ENCODE assay signal across 8 cellular contexts in genomic region chr11:35145249-35145648, GRCh38. TPM values are rescaled to one million over a fixed set of nuclear protein-coding genes. Genes with fewer than 3 reads are reported as not detected.
A peak's percentile ranks its signal among the peaks of the same experiment; 100 is the strongest.
DNase-seq lines count a peak whose midpoint lies in the region; ATAC-seq and TF ChIP-seq lines count a peak whose summit lies in the region.

No MANE protein-coding gene starts in this region.

- H3K9ac ChIP-seq in Loucy (ENCODE audit: low read depth, low read length, poor library complexity, severe bottlenecking) = peak overlapping the region; percentile 99

- peaks cover 93% of the 10 kb centered on the region for H3K4me1 Mint-ChIP-seq in central memory CD8-positive, alpha-beta T cell

- no peaks in the 10 kb centered on the region for H3K27me3 ChIP-seq in Loucy (ENCODE audit: insufficient read depth, low read length, poor library complexity, severe bottlenecking)
- H3K27me3 ChIP-seq in thymus (ENCODE audit: control insufficient read depth, insufficient read depth) = no peaks in the 10 kb centered on the region
- H3K27me3 ChIP-seq in right cardiac atrium (ENCODE audit: control insufficient read depth, insufficient read depth) = no peaks in the 10 kb centered on the region

- DNase-seq in NCI-H146 (lab: John Stamatoyannopoulos, UW) (peak; percentile 2), NCI-H146 treated with DMSO at 0.1 percent for 48 hours (lab: John Stamatoyannopoulos, UW; ENCODE audit: unreplicated experiment) (no peak), right cardiac atrium (no peak), NCI-H2227 (lab: John Stamatoyannopoulos, UW; ENCODE audit: unreplicated experiment) (no peak)
- no peak for DNase-seq in central memory CD8-positive, alpha-beta T cell (ENCODE audit: low spot score in 2 of 2)

- H3K27ac ChIP-seq in thymus (ENCODE audit: low read depth) = peak overlapping the region; percentile 39
- H3K27ac ChIP-seq in right cardiac atrium (ENCODE audit: low read length) = no peak overlapping the region

- H3F3A ChIP-seq in Loucy (ENCODE audit: low read depth) = no peaks in the 10 kb centered on the region

- H3K9me3 ChIP-seq in Loucy (ENCODE audit: insufficient read depth, low read depth, low read length) (no peaks in the 10 kb centered on the region), thymus (ENCODE audit: control insufficient read depth) (no peaks in the 10 kb centered on the region), right cardiac atrium (ENCODE audit: control insufficient read depth, low read length) (no peaks in the 10 kb centered on the region)

- ATAC-seq in GM21723 (IDR thresholded peaks at IDR 0.05; ENCODE audit: unreplicated experiment) (peak; percentile 56), right cardiac atrium (no peak)
- no peak for ATAC-seq in central memory CD8-positive, alpha-beta T cell (replicated peaks; ENCODE audit: extremely low read depth, poor library complexity, severe bottlenecking)

- H3K36me3 ChIP-seq in Loucy (ENCODE audit: insufficient read depth, low read length) = no peaks in the 10 kb centered on the region
- H3K36me3 ChIP-seq in thymus (ENCODE audit: control insufficient read depth, insufficient read depth) = no peaks in the 10 kb centered on the region

- peak overlapping the region; percentile 97 for H3K4me2 ChIP-seq in Loucy (ENCODE audit: low read depth, low read length, poor library complexity, severe bottlenecking)

- peaks cover 85% of the 10 kb centered on the region for H3K36me3 Mint-ChIP-seq in central memory CD8-positive, alpha-beta T cell (ENCODE audit: insufficient read depth)

- no peaks in the 10 kb centered on the region for H3K9me2 ChIP-seq in Loucy (replicated peaks; ENCODE audit: low read depth, low read length)

- WGBS in thymus = 97% methylated on average over 2 of the region's 2 CpGs
- 91% methylated on average over 2 of the region's 2 CpGs for WGBS in right cardiac atrium

- no peak overlapping the region for H2AFZ ChIP-seq in Loucy (ENCODE audit: low read length)

- H4K20me1 ChIP-seq in Loucy (ENCODE audit: insufficient read depth, low read length, poor library complexity, severe bottlenecking) = peaks cover 82% of the 10 kb centered on the region

- no peak for TF ChIP-seq CTCF in Loucy (conservative IDR thresholded peaks at IDR 0.05; ENCODE audit: low read length)

- peaks cover 100% of the 10 kb centered on the region for H3K79me2 ChIP-seq in Loucy (ENCODE audit: insufficient read depth, low read length)

- H3K27ac Mint-ChIP-seq in central memory CD8-positive, alpha-beta T cell (ENCODE audit: low read depth) = peak overlapping the region; percentile 94

- H3K4me1 ChIP-seq in Loucy (ENCODE audit: insufficient read depth, low read length, poor library complexity, severe bottlenecking) (peaks cover 86% of the 10 kb centered on the region), thymus (ENCODE audit: control insufficient read depth, insufficient read depth, low read length) (peaks cover 41% of the 10 kb centered on the region), right cardiac atrium (ENCODE audit: control insufficient read depth, insufficient read depth, low read length) (peaks cover 6% of the 10 kb centered on the region)

- H3K9me3 Mint-ChIP-seq in central memory CD8-positive, alpha-beta T cell = no peaks in the 10 kb centered on the region

- peak overlapping the region; percentile 87 for H3K4me3 Mint-ChIP-seq in central memory CD8-positive, alpha-beta T cell

- intact Hi-C loops in right cardiac atrium (cut with DNase I) = no loop called here

- no peaks in the 10 kb centered on the region for H3K27me3 Mint-ChIP-seq in central memory CD8-positive, alpha-beta T cell

- H3K4me3 ChIP-seq in Loucy (ENCODE audit: low read length, poor library complexity, severe bottlenecking) = peak overlapping the region; percentile 92
- H3K4me3 ChIP-seq in thymus (ENCODE audit: low read length) = no peak overlapping the region
- H3K4me3 ChIP-seq in right cardiac atrium (ENCODE audit: low read length) = no peak overlapping the region

RNA-seq across cellular contexts. Expression of gene CD44, which starts 6.3 kb away (rescaled TPM):
- 78.7 TPM for polyA plus RNA-seq in thymus
- 10 to 100 TPM; 20.9 to 50.7 (median 40.9) TPM for total RNA-seq in right cardiac atrium
- polyA plus RNA-seq in right cardiac atrium = 7.5 TPM
